Comparison of ENCODE assay signal across 8 cellular contexts in the genomic region with DNA sequence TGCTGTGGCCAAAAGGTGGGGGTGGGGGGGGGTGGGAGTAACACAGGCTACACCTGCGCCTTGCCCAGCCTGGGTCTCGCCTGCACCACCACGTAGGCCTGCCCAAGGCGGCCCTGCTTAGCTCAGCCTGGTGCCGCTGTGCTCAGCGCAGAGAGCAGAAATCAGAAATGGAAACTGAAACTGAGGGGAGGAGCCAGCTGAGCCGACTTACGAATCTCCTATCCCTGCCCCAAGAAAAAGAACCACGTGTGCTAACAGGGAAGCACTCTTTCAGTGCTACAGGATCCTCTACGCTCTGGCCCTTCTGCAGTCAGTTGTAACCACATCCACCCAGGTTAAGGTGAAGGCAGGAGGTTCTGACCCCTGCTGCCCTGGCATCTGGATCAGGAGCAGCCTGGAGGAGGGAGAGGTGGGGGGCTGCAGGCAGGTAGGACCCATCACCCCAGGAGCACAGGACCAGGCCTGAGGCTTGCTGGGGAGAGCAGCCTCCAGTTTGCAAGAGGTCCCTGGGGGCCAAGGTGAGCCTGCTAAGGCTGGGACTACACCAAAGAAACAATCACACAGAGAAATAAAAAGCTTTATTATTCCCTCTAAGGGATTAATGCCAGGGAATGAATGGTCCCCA. TPM values are rescaled to one million over a fixed set of nuclear protein-coding genes. Genes with fewer than 3 reads are reported as not detected.
A peak's percentile ranks its signal among the peaks of the same experiment; 100 is the strongest.
DNase-seq lines count a peak whose midpoint lies in the region; ATAC-seq and TF ChIP-seq lines count a peak whose summit lies in the region.

A gene (minus strand): TSS at position 163 of the 625 bp plus-strand sequence. CDS start 822 bp downstream, outside the sequence.

- H3K4me3 ChIP-seq in BLaER1 (peak within 1 kb of the TSS; percentile 62), heart left ventricle (peak within 1 kb of the TSS; percentile 42 to 82 (median 62)), skeletal muscle cell (ENCODE audit: low read depth, low read length) (peak within 1 kb of the TSS; percentile 41)

- H3K4me3 Mint-ChIP-seq in activated naive CD8-positive, alpha-beta T cell, result peak within 1 kb of the TSS; percentile 87

- H3K9me3 ChIP-seq in BLaER1 (no peaks in the 10 kb centered on the region), heart left ventricle (no peaks in the 10 kb centered on the region)

- ATAC-seq in GM19351 (IDR thresholded peaks at IDR 0.05; ENCODE audit: unreplicated experiment) (peak; percentile 64), HG03521 (IDR thresholded peaks at IDR 0.05; ENCODE audit: unreplicated experiment) (peak; percentile 53), heart left ventricle (peak; percentile 61 to 90 (median 84))

- H3K9ac ChIP-seq in BLaER1, result peak within 1 kb of the TSS; percentile 80

- H3K9me3 Mint-ChIP-seq in activated naive CD8-positive, alpha-beta T cell (ENCODE audit: low read depth), result no peaks in the 10 kb centered on the region

- intact Hi-C loops in heart left ventricle (cut with DNase I), result loop anchor here in 3 of 10 donors (2.0 to 10.0 kb wide), 3 partner anchors 45 to 88 kb away; no protein-coding TSS in a partner anchor

- no peak for TF ChIP-seq CTCF in heart left ventricle (IDR thresholded peaks at IDR 0.05)

- peak in 1 of 2 donors; percentile 56 for TF ChIP-seq POLR2A in heart left ventricle (IDR thresholded peaks at IDR 0.05)

- DNase-seq in SKM-1 (lab: John Stamatoyannopoulos, UW; ENCODE audit: unreplicated experiment), result peak; percentile 76
- peak; percentile 71 to 82 (median 76) for DNase-seq in heart left ventricle
- peak; percentile 56 for DNase-seq in skeletal muscle cell (ENCODE audit: low read depth)
- DNase-seq in cerebellar nuclear complex (lab: John Stamatoyannopoulos, UW), result no peak

- H3K4me1 Mint-ChIP-seq in activated naive CD8-positive, alpha-beta T cell (ENCODE audit: low read depth), result peaks cover 41% of the 10 kb centered on the region

- H3K4me1 ChIP-seq in BLaER1 (peaks cover 40% of the 10 kb centered on the region), heart left ventricle (peaks cover 0 to 33% (median 16%) of the 10 kb centered on the region in 12 donors)

- WGBS in heart left ventricle, 4 donors, result 20 to 28% (median 25%) methylated on average over 10 of the region's 10 CpGs

- H3K4me2 ChIP-seq in BLaER1, result peak within 1 kb of the TSS; percentile 93

- H3K36me3 ChIP-seq in BLaER1, result peaks cover 43% of the 10 kb centered on the region
- peaks cover 0 to 59% (median 21%) of the 10 kb centered on the region in 9 donors for H3K36me3 ChIP-seq in heart left ventricle

- H3K27me3 ChIP-seq in BLaER1 (no peaks in the 10 kb centered on the region), heart left ventricle (no peaks in the 10 kb centered on the region)

- no peaks in the 10 kb centered on the region for H4K20me1 ChIP-seq in BLaER1

- peaks cover 4% of the 10 kb centered on the region for H3K36me3 Mint-ChIP-seq in activated naive CD8-positive, alpha-beta T cell

- peak within 1 kb of the TSS; percentile 80 for H3K27ac ChIP-seq in BLaER1
- H3K27ac ChIP-seq in heart left ventricle, result peak within 1 kb of the TSS; percentile 66 to 93 (median 90)

- peak within 1 kb of the TSS; percentile 96 for H3K27ac Mint-ChIP-seq in activated naive CD8-positive, alpha-beta T cell

- no peaks in the 10 kb centered on the region for H3K27me3 Mint-ChIP-seq in activated naive CD8-positive, alpha-beta T cell

RNA-seq across cellular contexts. Expression of the gene that starts here (rescaled TPM):
- 10 to 100 TPM in 1 of 9 donors, 1 to 10 TPM in 8; 1.9 to 17.3 (median 3.7) TPM for total RNA-seq in heart left ventricle
- 1 to 10 TPM; 1.8 to 4.9 TPM for polyA plus RNA-seq in heart left ventricle

Comparison
In these comparisons a context has a peak if more than half of its experiments do, and no peak if none do; other contexts are left out.
1. DNase-seq: peak in SKM-1 (single experiment), heart left ventricle (5 of 5) and skeletal muscle cell (single experiment); none in cerebellar nuclear complex (0 of 2).
2. Peak in every context shown above with its lines, with median percentiles within 50 percentile points of each other: H3K4me3 ChIP-seq and ATAC-seq.